Comparison of ENCODE assay signal across 1 cellular context in genomic region chr5:96157077-96157780, GRCh38.
TF ChIP-seq lines count a peak whose summit lies in the region.

No MANE protein-coding gene starts in this region.

TF ChIP-seq in IMR-90, 13 proteins besides CTCF, POLR2A, EP300 and RAD21:
- TF ChIP-seq, protein P1, sequence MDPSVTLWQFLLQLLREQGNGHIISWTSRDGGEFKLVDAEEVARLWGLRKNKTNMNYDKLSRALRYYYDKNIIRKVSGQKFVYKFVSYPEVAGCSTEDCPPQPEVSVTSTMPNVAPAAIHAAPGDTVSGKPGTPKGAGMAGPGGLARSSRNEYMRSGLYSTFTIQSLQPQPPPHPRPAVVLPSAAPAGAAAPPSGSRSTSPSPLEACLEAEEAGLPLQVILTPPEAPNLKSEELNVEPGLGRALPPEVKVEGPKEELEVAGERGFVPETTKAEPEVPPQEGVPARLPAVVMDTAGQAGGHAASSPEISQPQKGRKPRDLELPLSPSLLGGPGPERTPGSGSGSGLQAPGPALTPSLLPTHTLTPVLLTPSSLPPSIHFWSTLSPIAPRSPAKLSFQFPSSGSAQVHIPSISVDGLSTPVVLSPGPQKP (IDR thresholded peaks at IDR 0.05; ENCODE audit: borderline replicate concordance, low read depth, low read length) = no peak
- no peak for TF ChIP-seq RCOR1 (IDR thresholded peaks at IDR 0.05; ENCODE audit: insufficient replicate concordance, low read length)
- TF ChIP-seq RFX5 (IDR thresholded peaks at IDR 0.05; ENCODE audit: low read depth, low read length) = no peak
- TF ChIP-seq USF2 (IDR thresholded peaks at IDR 0.05; ENCODE audit: low read depth, low read length) = no peak
- no peak for TF ChIP-seq FOS (IDR thresholded peaks at IDR 0.05; ENCODE audit: low read depth, low read length)
- no peak for TF ChIP-seq MAFK (IDR thresholded peaks at IDR 0.05; ENCODE audit: low read depth, low read length)
- no peak for TF ChIP-seq CEBPB (IDR thresholded peaks at IDR 0.05; ENCODE audit: low read depth, low read length)
- no peak for TF ChIP-seq SMC3 (IDR thresholded peaks at IDR 0.05; ENCODE audit: low read depth, low read length)
- TF ChIP-seq BHLHE40 (IDR thresholded peaks at IDR 0.05; ENCODE audit: low read depth, low read length) = no peak
- TF ChIP-seq CHD1 (IDR thresholded peaks at IDR 0.05; ENCODE audit: low read depth, low read length) = no peak
- TF ChIP-seq MXI1 (IDR thresholded peaks at IDR 0.05; ENCODE audit: borderline replicate concordance, low read depth, low read length) = no peak
- TF ChIP-seq MAZ (IDR thresholded peaks at IDR 0.05; ENCODE audit: borderline replicate concordance, low read depth, low read length) = no peak
- TF ChIP-seq NFE2L2 (IDR thresholded peaks at IDR 0.05; ENCODE audit: low read depth, low read length) = no peak
